ENCODE assay signal across 22 cellular contexts in genomic region chr9:127399736-127400269, GRCh38.
"Had no signal": no experiment of that assay in that cellular context is flagged by ENCODE, and none has a peak within 500 bp of the region (broad histone marks: within the 10 kb centered on the region; RNA-seq: fewer than 3 reads in every experiment).

No MANE protein-coding gene starts in this region.

- ATAC-seq: activated CD8-positive, alpha-beta T cell treated with anti-CD3 and anti-CD28 coated beads for 36 hours; activated T-cell treated with anti-CD3 and anti-CD28 coated beads, Interleukin-2, amount 50 U/mL, for 72 hours had no signal

- DNase-seq: activated CD4-positive, alpha-beta T cell treated with anti-CD3 and anti-CD28 coated beads, Interleukin-2, amount 10 ng/mL, durations not matched to agents 7 days and 5 days; activated CD4-positive, CD25-positive, alpha-beta regulatory T cell; activated CD8-positive, alpha-beta memory T cell treated with anti-CD3 and anti-CD28 coated beads, Interleukin-2, amount 50 U/mL, for 4 hours; activated CD8-positive, alpha-beta T cell treated with anti-CD3 and anti-CD28 coated beads for 36 hours; activated gamma-delta T cell treated with Interleukin-2 at 50 U/mL for 16 hours; activated naive CD4-positive, alpha-beta T cell treated with anti-CD3 and anti-CD28 coated beads, Interleukin-2, amount 10 ng/mL, durations not matched to agents 7 days and 5 days; activated naive CD8-positive, alpha-beta T cell treated with anti-CD3 and anti-CD28 coated beads for 36 hours; activated T-cell treated with anti-CD3 and anti-CD28 coated beads, Interleukin-2, amount 50 U/mL, for 72 hours; caudate nucleus; Karpas-422; MM.1S; NCI-H1105; NCI-H1436; NCI-H1694 treated with DMSO at 0.1 percent for 48 hours; NCI-H2081 treated with DMSO at 0.1 percent for 48 hours; NCI-H446; Peyer's patch; SHP77 treated with DMSO at 0.1 percent for 48 hours; T1000 had no signal

- H3K27me3 ChIP-seq: Peyer's patch had no signal

- FAIRE-seq: TTC549 had no signal

- H3K9me3 Mint-ChIP-seq: activated CD4-positive, alpha-beta T cell treated with anti-CD3 and anti-CD28 coated beads, Interleukin-2, amount 10 ng/mL, durations not matched to agents 7 days and 5 days; activated CD8-positive, alpha-beta T cell treated with anti-CD3 and anti-CD28 coated beads for 36 hours; activated naive CD4-positive, alpha-beta T cell treated with anti-CD3 and anti-CD28 coated beads, Interleukin-2, amount 10 ng/mL, durations not matched to agents 7 days and 5 days; activated naive CD8-positive, alpha-beta T cell treated with anti-CD3 and anti-CD28 coated beads for 36 hours; activated T-cell treated with anti-CD3 and anti-CD28 coated beads, Interleukin-2, amount 50 U/mL, for 72 hours; activated T-helper 2 cell treated with anti-CD3 and anti-CD28 coated beads, Interferon-gamma antibody, Interleukin-2, Interleukin-4, amounts not matched to agents 10 μg/mL and 5 μg/mL and 100 μg/mL, durations not matched to agents 14 hours and 24 hours and 36 hours; T-helper 1 cell treated with Interleukin-12 subunit alpha and Interleukin-12 subunit beta and Interleukin-4 antibody, amounts not matched to agents 30 μg/mL and 1 μg/mL, for 36 hours had no signal

- H3K27ac ChIP-seq: Peyer's patch had no signal

- H3K36me3 Mint-ChIP-seq: activated naive CD4-positive, alpha-beta T cell treated with anti-CD3 and anti-CD28 coated beads, Interleukin-2, amount 10 ng/mL, durations not matched to agents 7 days and 5 days; activated naive CD8-positive, alpha-beta T cell treated with anti-CD3 and anti-CD28 coated beads for 36 hours had no signal

- H3K27ac Mint-ChIP-seq: activated CD4-positive, alpha-beta T cell treated with anti-CD3 and anti-CD28 coated beads, Interleukin-2, amount 10 ng/mL, durations not matched to agents 7 days and 5 days; activated CD8-positive, alpha-beta T cell treated with anti-CD3 and anti-CD28 coated beads for 36 hours; activated naive CD4-positive, alpha-beta T cell treated with anti-CD3 and anti-CD28 coated beads, Interleukin-2, amount 10 ng/mL, durations not matched to agents 7 days and 5 days; activated naive CD8-positive, alpha-beta T cell treated with anti-CD3 and anti-CD28 coated beads for 36 hours; activated T-cell treated with anti-CD3 and anti-CD28 coated beads, Interleukin-2, amount 50 U/mL, for 72 hours; activated T-helper 2 cell treated with anti-CD3 and anti-CD28 coated beads, Interferon-gamma antibody, Interleukin-2, Interleukin-4, amounts not matched to agents 10 μg/mL and 5 μg/mL and 100 μg/mL, durations not matched to agents 14 hours and 24 hours and 36 hours; T-helper 1 cell treated with Interleukin-12 subunit alpha and Interleukin-12 subunit beta and Interleukin-4 antibody, amounts not matched to agents 30 μg/mL and 1 μg/mL, for 36 hours had no signal

- H3K4me3 Mint-ChIP-seq: activated CD4-positive, alpha-beta T cell treated with anti-CD3 and anti-CD28 coated beads, Interleukin-2, amount 10 ng/mL, durations not matched to agents 7 days and 5 days; activated CD8-positive, alpha-beta T cell treated with anti-CD3 and anti-CD28 coated beads for 36 hours; activated naive CD4-positive, alpha-beta T cell treated with anti-CD3 and anti-CD28 coated beads, Interleukin-2, amount 10 ng/mL, durations not matched to agents 7 days and 5 days; activated naive CD8-positive, alpha-beta T cell treated with anti-CD3 and anti-CD28 coated beads for 36 hours; activated T-cell treated with anti-CD3 and anti-CD28 coated beads, Interleukin-2, amount 50 U/mL, for 72 hours had no signal

- H3K9me3 ChIP-seq: Peyer's patch had no signal

- H3K4me3 ChIP-seq: Peyer's patch had no signal
